ENCODE assay signal across 8 cellular contexts in genomic region chr3:25782938-25783660, GRCh38. TPM values are rescaled to one million over a fixed set of nuclear protein-coding genes. Genes with fewer than 3 reads are reported as not detected.
DNase-seq lines count a peak whose midpoint lies in the region; ATAC-seq and TF ChIP-seq lines count a peak whose summit lies in the region.

A gene with protein sequence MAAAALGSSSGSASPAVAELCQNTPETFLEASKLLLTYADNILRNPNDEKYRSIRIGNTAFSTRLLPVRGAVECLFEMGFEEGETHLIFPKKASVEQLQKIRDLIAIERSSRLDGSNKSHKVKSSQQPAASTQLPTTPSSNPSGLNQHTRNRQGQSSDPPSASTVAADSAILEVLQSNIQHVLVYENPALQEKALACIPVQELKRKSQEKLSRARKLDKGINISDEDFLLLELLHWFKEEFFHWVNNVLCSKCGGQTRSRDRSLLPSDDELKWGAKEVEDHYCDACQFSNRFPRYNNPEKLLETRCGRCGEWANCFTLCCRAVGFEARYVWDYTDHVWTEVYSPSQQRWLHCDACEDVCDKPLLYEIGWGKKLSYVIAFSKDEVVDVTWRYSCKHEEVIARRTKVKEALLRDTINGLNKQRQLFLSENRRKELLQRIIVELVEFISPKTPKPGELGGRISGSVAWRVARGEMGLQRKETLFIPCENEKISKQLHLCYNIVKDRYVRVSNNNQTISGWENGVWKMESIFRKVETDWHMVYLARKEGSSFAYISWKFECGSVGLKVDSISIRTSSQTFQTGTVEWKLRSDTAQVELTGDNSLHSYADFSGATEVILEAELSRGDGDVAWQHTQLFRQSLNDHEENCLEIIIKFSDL (minus strand): TSS chr3:25783443. CDS start chr3:25783390, 53 bp downstream.

- H3K9ac ChIP-seq in rectal smooth muscle tissue (ENCODE audit: low read length): peak within 1 kb of the TSS; percentile 68

- peak; percentile 86 for ATAC-seq in HG02610 (IDR thresholded peaks at IDR 0.05; ENCODE audit: unreplicated experiment)
- ATAC-seq in right cardiac atrium: peak; percentile 98 to 99

- H3K27me3 ChIP-seq in right cardiac atrium (ENCODE audit: control insufficient read depth, insufficient read depth): no peaks in the 10 kb centered on the region
- H3K27me3 ChIP-seq in rectal smooth muscle tissue (ENCODE audit: control insufficient read depth, insufficient read depth, low read length): no peaks in the 10 kb centered on the region
- H3K27me3 ChIP-seq in uterus: no peaks in the 10 kb centered on the region

- H3K4me1 ChIP-seq in right cardiac atrium (ENCODE audit: control insufficient read depth, insufficient read depth, low read length) (peaks cover 3% of the 10 kb centered on the region), rectal smooth muscle tissue (ENCODE audit: control insufficient read depth, insufficient read depth, low read length) (peaks cover 8% of the 10 kb centered on the region), uterus (no peaks in the 10 kb centered on the region)

- H3K27ac ChIP-seq in angular gyrus (ENCODE audit: low read depth, low read length) (peak within 1 kb of the TSS; percentile 77), right cardiac atrium (ENCODE audit: low read length) (peak within 1 kb of the TSS; percentile 93), rectal smooth muscle tissue (ENCODE audit: low read depth, low read length) (peak within 1 kb of the TSS; percentile 85), uterus (peak within 1 kb of the TSS; percentile 76 to 89)

- H3K9me3 ChIP-seq in right cardiac atrium (ENCODE audit: control insufficient read depth, low read length): no peaks in the 10 kb centered on the region
- no peaks in the 10 kb centered on the region for H3K9me3 ChIP-seq in uterus

- TF ChIP-seq CTCF in GM13976 (IDR thresholded peaks at IDR 0.05; ENCODE audit: borderline replicate concordance, control extremely low read depth, extremely low read depth, insufficient read depth, missing control alignments): no peak
- TF ChIP-seq CTCF in uterus (IDR thresholded peaks at IDR 0.05): peak in 3 of 4 experiments; percentile 43 to 48 (median 46)

- peak; percentile 91 to 92 for TF ChIP-seq POLR2A in uterus (IDR thresholded peaks at IDR 0.05)

- H3K36me3 ChIP-seq in rectal smooth muscle tissue (ENCODE audit: control insufficient read depth, insufficient read depth, low read length) (no peaks in the 10 kb centered on the region), uterus (no peaks in the 10 kb centered on the region)

- in situ Hi-C loops in GM13976 (cut with MboI; ENCODE audit: low sequenced_read_pairs, unreplicated experiment): no loop called here

- peak; percentile 90 for DNase-seq in GM13976 (ENCODE audit: low spot score)
- peak; percentile 69 for DNase-seq in NCI-H1092 treated with DMSO at 0.1 percent for 48 hours (lab: John Stamatoyannopoulos, UW)
- DNase-seq in right cardiac atrium: peak; percentile 88 to 95 (median 95)
- DNase-seq in uterus: peak; percentile 74 to 82

- H3K4me3 ChIP-seq in right cardiac atrium (ENCODE audit: low read length): peak within 1 kb of the TSS; percentile 92
- peak within 1 kb of the TSS; percentile 92 for H3K4me3 ChIP-seq in rectal smooth muscle tissue (ENCODE audit: low read length)
- peak within 1 kb of the TSS; percentile 70 to 72 for H3K4me3 ChIP-seq in uterus

- under 1% methylated on average over 69 of the region's 72 CpGs for WGBS in right cardiac atrium

- intact Hi-C loops in T-helper 2 cell treated with Interferon-gamma antibody and Interleukin-4, amounts not matched to agents 100 ng/mL and 5 ng/mL, for 36 hours (cut with micrococcal nuclease): loop anchor here (1.0 to 10.0 kb wide), 4 partner anchors 7 to 1838 kb away; partner anchors contain the start of genes NR1D2 and OXSM
- intact Hi-C loops in right cardiac atrium (cut with DNase I): loop anchor here in 2 of 4 donors (5.0 to 10.0 kb wide), 2 partner anchors 118 to 121 kb away; partner anchors contain the start of gene TOP2B (in 2 of the 2)
- intact Hi-C loops in uterus (cut with DNase I; ENCODE audit: low total_unique reads): no loop called here

RNA-seq across cellular contexts. Expression of the gene that starts here (rescaled TPM):
- total RNA-seq in T-helper 2 cell treated with Interferon-gamma antibody and Interleukin-4, amounts not matched to agents 100 ng/mL and 5 ng/mL, for 36 hours: 55.3 and 56.6 TPM in 2 replicates
- 10 to 100 TPM; 30.9 to 36.3 (median 33.9) TPM for total RNA-seq in right cardiac atrium
- polyA plus RNA-seq in right cardiac atrium: 21.0 TPM
- total RNA-seq in uterus: 10 to 100 TPM in 3 of 4 donors, 1 to 10 TPM in 1; 7.4 to 59.2 (median 30.3) TPM

Comparison
In these comparisons a context has a peak if more than half of its experiments do, and no peak if none do; other contexts are left out.
1. Peak in every context shown above with its lines: DNase-seq, ATAC-seq, H3K4me3 ChIP-seq and H3K27ac ChIP-seq.